ENCODE assay signal across 33 cellular contexts in the genomic region with DNA sequence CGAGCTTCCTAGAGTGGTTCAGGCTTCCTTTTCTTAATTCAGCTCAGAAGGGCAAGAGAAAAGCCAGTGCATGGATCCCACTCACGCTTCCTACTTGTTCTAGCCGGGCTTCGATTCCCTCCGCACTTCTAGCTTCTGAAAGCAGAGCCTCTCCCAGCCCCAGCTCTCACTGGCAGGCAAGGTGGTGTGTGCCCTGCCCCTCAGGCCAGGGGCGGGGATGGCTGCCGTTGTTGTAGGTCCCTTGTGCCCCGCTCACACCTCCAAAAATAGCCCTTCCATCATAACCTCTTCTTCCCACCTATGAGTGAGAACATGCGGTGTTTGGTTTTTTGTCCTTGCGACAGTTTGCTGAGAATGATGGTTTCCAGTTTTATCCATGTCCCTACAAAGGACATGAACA.
"Had no signal": no experiment of that assay in that cellular context is flagged by ENCODE, and none has a peak within 500 bp of the region (broad histone marks: within the 10 kb centered on the region; RNA-seq: fewer than 3 reads in every experiment).

No MANE protein-coding gene starts in this region.

- H3K27me3 Mint-ChIP-seq: activated CD8-positive, alpha-beta memory T cell treated with anti-CD3 and anti-CD28 coated beads, Interleukin-2, amount 10 ng/mL, durations not matched to agents 7 days and 5 days; brain had no signal

- DNase-seq: activated CD4-positive, alpha-beta memory T cell treated with anti-CD3 and anti-CD28 coated beads, Interleukin-2, amount 10 ng/mL, durations not matched to agents 7 days and 5 days; activated CD4-positive, alpha-beta T cell treated with anti-CD3 and anti-CD28 coated beads for 1 hour; activated CD4-positive, alpha-beta T cell treated with anti-CD3 and anti-CD28 coated beads for 36 hours; activated CD4-positive, alpha-beta T cell treated with anti-CD3 and anti-CD28 coated beads for 48 hours; activated CD4-positive, alpha-beta T cell treated with anti-CD3 and anti-CD28 coated beads, Interleukin-2, amount 10 ng/mL, durations not matched to agents 7 days and 5 days; activated CD4-positive, alpha-beta T cell treated with anti-CD3 and anti-CD28 coated beads, Interleukin-2, amount 50 U/mL, for 48 hours; activated CD4-positive, CD25-positive, alpha-beta regulatory T cell; activated CD8-positive, alpha-beta memory T cell treated with anti-CD3 and anti-CD28 coated beads for 24 hours; activated CD8-positive, alpha-beta memory T cell treated with anti-CD3 and anti-CD28 coated beads, Interleukin-2, amount 10 ng/mL, durations not matched to agents 7 days and 5 days; activated CD8-positive, alpha-beta memory T cell treated with anti-CD3 and anti-CD28 coated beads, Interleukin-2, amount 50 U/mL, for 48 hours; activated CD8-positive, alpha-beta T cell treated with anti-CD3 and anti-CD28 coated beads, Interleukin-2, amount 10 ng/mL, durations not matched to agents 7 days and 5 days; activated effector memory CD4-positive, alpha-beta T cell treated with Interleukin-2 at 50 U/mL for 16 hours; activated gamma-delta T cell; activated naive CD4-positive, alpha-beta T cell treated with anti-CD3 and anti-CD28 coated beads, Interleukin-2, amount 10 ng/mL, durations not matched to agents 7 days and 5 days; activated naive CD4-positive, alpha-beta T cell treated with Interleukin-2 at 50 U/mL for 16 hours; activated naive CD8-positive, alpha-beta T cell treated with anti-CD3 and anti-CD28 coated beads, Interleukin-2, amount 10 ng/mL, durations not matched to agents 7 days and 5 days; activated naive CD8-positive, alpha-beta T cell treated with anti-CD3 and anti-CD28 coated beads, Interleukin-2, amount 50 U/mL, for 24 hours; activated T-cell treated with anti-CD3 and anti-CD28 coated beads, Interleukin-2, amount 50 U/mL, for 24 hours; activated T-cell treated with anti-CD3 and anti-CD28 coated beads, Interleukin-2, amount 50 U/mL, for 48 hours; amygdala; anterior cingulate cortex; central memory CD4-positive, alpha-beta T cell; T-cell; T-helper 17 cell; T1000 had no signal

- H3K4me1 ChIP-seq: ascending aorta had no signal

- H3K9me3 ChIP-seq: ascending aorta had no signal

- ATAC-seq: activated CD4-positive, alpha-beta T cell treated with anti-CD3 and anti-CD28 coated beads for 36 hours; activated CD4-positive, CD25-positive, alpha-beta regulatory T cell treated with anti-CD3 and anti-CD28 coated beads, Interleukin-2, amount 50 U/mL, for 24 hours; activated CD8-positive, alpha-beta memory T cell treated with anti-CD3 and anti-CD28 coated beads, Interleukin-2, amount 10 ng/mL, durations not matched to agents 7 days and 5 days; activated CD8-positive, alpha-beta T cell treated with anti-CD3 and anti-CD28 coated beads, Interleukin-2, amount 10 ng/mL, durations not matched to agents 7 days and 5 days; activated naive CD8-positive, alpha-beta T cell treated with anti-CD3 and anti-CD28 coated beads, Interleukin-2, amount 50 U/mL, for 24 hours; T-helper 17 cell had no signal

- H3K36me3 ChIP-seq: ascending aorta, cardiac muscle cell had no signal

- H3K27ac ChIP-seq: ascending aorta, cardiac muscle cell, VCaP had no signal

- H3K4me3 Mint-ChIP-seq: activated CD4-positive, alpha-beta memory T cell treated with anti-CD3 and anti-CD28 coated beads, Interleukin-2, amount 10 ng/mL, durations not matched to agents 7 days and 5 days; activated CD4-positive, alpha-beta T cell treated with anti-CD3 and anti-CD28 coated beads for 36 hours; activated CD4-positive, alpha-beta T cell treated with anti-CD3 and anti-CD28 coated beads, Interleukin-2, amount 10 ng/mL, durations not matched to agents 7 days and 5 days; activated CD8-positive, alpha-beta memory T cell treated with anti-CD3 and anti-CD28 coated beads, Interleukin-2, amount 10 ng/mL, durations not matched to agents 7 days and 5 days; activated CD8-positive, alpha-beta T cell treated with anti-CD3 and anti-CD28 coated beads, Interleukin-2, amount 10 ng/mL, durations not matched to agents 7 days and 5 days; activated naive CD4-positive, alpha-beta T cell treated with anti-CD3 and anti-CD28 coated beads, Interleukin-2, amount 10 ng/mL, durations not matched to agents 7 days and 5 days; activated naive CD4-positive, alpha-beta T cell treated with anti-CD3 and anti-CD28 coated beads, Interleukin-2, amount 50 U/mL, for 24 hours; activated naive CD8-positive, alpha-beta T cell; activated naive CD8-positive, alpha-beta T cell treated with anti-CD3 and anti-CD28 coated beads, Interleukin-2, amount 10 ng/mL, durations not matched to agents 7 days and 5 days; activated naive CD8-positive, alpha-beta T cell treated with anti-CD3 and anti-CD28 coated beads, Interleukin-2, amount 50 U/mL, for 24 hours; activated T-cell treated with anti-CD3 and anti-CD28 coated beads, Interleukin-2, amount 50 U/mL, for 24 hours; brain; T-cell; T-helper 17 cell had no signal

- H3K4me1 Mint-ChIP-seq: activated CD4-positive, alpha-beta T cell treated with anti-CD3 and anti-CD28 coated beads for 36 hours; activated CD4-positive, alpha-beta T cell treated with anti-CD3 and anti-CD28 coated beads, Interleukin-2, amount 10 ng/mL, durations not matched to agents 7 days and 5 days; activated naive CD4-positive, alpha-beta T cell treated with anti-CD3 and anti-CD28 coated beads, Interleukin-2, amount 10 ng/mL, durations not matched to agents 7 days and 5 days; activated naive CD4-positive, alpha-beta T cell treated with anti-CD3 and anti-CD28 coated beads, Interleukin-2, amount 50 U/mL, for 24 hours; activated naive CD8-positive, alpha-beta T cell treated with anti-CD3 and anti-CD28 coated beads, Interleukin-2, amount 10 ng/mL, durations not matched to agents 7 days and 5 days; activated naive CD8-positive, alpha-beta T cell treated with anti-CD3 and anti-CD28 coated beads, Interleukin-2, amount 50 U/mL, for 24 hours; brain; T-cell; T-helper 17 cell had no signal

- H3K27me3 ChIP-seq: ascending aorta, cardiac muscle cell had no signal

- H3K9me3 Mint-ChIP-seq: activated CD4-positive, alpha-beta memory T cell treated with anti-CD3 and anti-CD28 coated beads, Interleukin-2, amount 10 ng/mL, durations not matched to agents 7 days and 5 days; activated CD4-positive, alpha-beta T cell treated with anti-CD3 and anti-CD28 coated beads, Interleukin-2, amount 10 ng/mL, durations not matched to agents 7 days and 5 days; activated naive CD4-positive, alpha-beta T cell treated with anti-CD3 and anti-CD28 coated beads, Interleukin-2, amount 10 ng/mL, durations not matched to agents 7 days and 5 days; activated naive CD4-positive, alpha-beta T cell treated with anti-CD3 and anti-CD28 coated beads, Interleukin-2, amount 50 U/mL, for 24 hours; activated naive CD8-positive, alpha-beta T cell treated with anti-CD3 and anti-CD28 coated beads, Interleukin-2, amount 10 ng/mL, durations not matched to agents 7 days and 5 days; activated naive CD8-positive, alpha-beta T cell treated with anti-CD3 and anti-CD28 coated beads, Interleukin-2, amount 50 U/mL, for 24 hours; activated T-cell treated with anti-CD3 and anti-CD28 coated beads, Interleukin-2, amount 50 U/mL, for 24 hours; activated T-helper 2 cell treated with anti-CD3 and anti-CD28 coated beads, Interferon-gamma antibody, Interleukin-2, Interleukin-4, amounts not matched to agents 10 μg/mL and 5 μg/mL and 100 μg/mL, durations not matched to agents 14 hours and 24 hours and 36 hours; T-cell had no signal

- H3K36me3 Mint-ChIP-seq: activated CD8-positive, alpha-beta memory T cell treated with anti-CD3 and anti-CD28 coated beads, Interleukin-2, amount 10 ng/mL, durations not matched to agents 7 days and 5 days; activated naive CD4-positive, alpha-beta T cell treated with anti-CD3 and anti-CD28 coated beads, Interleukin-2, amount 10 ng/mL, durations not matched to agents 7 days and 5 days; activated naive CD4-positive, alpha-beta T cell treated with anti-CD3 and anti-CD28 coated beads, Interleukin-2, amount 50 U/mL, for 24 hours; activated naive CD8-positive, alpha-beta T cell; activated naive CD8-positive, alpha-beta T cell treated with anti-CD3 and anti-CD28 coated beads, Interleukin-2, amount 10 ng/mL, durations not matched to agents 7 days and 5 days; brain; T-cell had no signal

- H3K27ac Mint-ChIP-seq: activated CD4-positive, alpha-beta memory T cell treated with anti-CD3 and anti-CD28 coated beads, Interleukin-2, amount 10 ng/mL, durations not matched to agents 7 days and 5 days; activated CD4-positive, alpha-beta T cell treated with anti-CD3 and anti-CD28 coated beads for 36 hours; activated CD4-positive, alpha-beta T cell treated with anti-CD3 and anti-CD28 coated beads, Interleukin-2, amount 10 ng/mL, durations not matched to agents 7 days and 5 days; activated CD8-positive, alpha-beta memory T cell treated with anti-CD3 and anti-CD28 coated beads, Interleukin-2, amount 10 ng/mL, durations not matched to agents 7 days and 5 days; activated CD8-positive, alpha-beta T cell treated with anti-CD3 and anti-CD28 coated beads, Interleukin-2, amount 10 ng/mL, durations not matched to agents 7 days and 5 days; activated naive CD4-positive, alpha-beta T cell treated with anti-CD3 and anti-CD28 coated beads, Interleukin-2, amount 10 ng/mL, durations not matched to agents 7 days and 5 days; activated naive CD4-positive, alpha-beta T cell treated with anti-CD3 and anti-CD28 coated beads, Interleukin-2, amount 50 U/mL, for 24 hours; activated naive CD8-positive, alpha-beta T cell; activated naive CD8-positive, alpha-beta T cell treated with anti-CD3 and anti-CD28 coated beads, Interleukin-2, amount 10 ng/mL, durations not matched to agents 7 days and 5 days; activated naive CD8-positive, alpha-beta T cell treated with anti-CD3 and anti-CD28 coated beads, Interleukin-2, amount 50 U/mL, for 24 hours; activated T-cell treated with anti-CD3 and anti-CD28 coated beads, Interleukin-2, amount 50 U/mL, for 24 hours; activated T-helper 2 cell treated with anti-CD3 and anti-CD28 coated beads, Interferon-gamma antibody, Interleukin-2, Interleukin-4, amounts not matched to agents 10 μg/mL and 5 μg/mL and 100 μg/mL, durations not matched to agents 14 hours and 24 hours and 36 hours; brain; T-cell; T-helper 17 cell had no signal

- H3K4me3 ChIP-seq: ascending aorta, cardiac muscle cell had no signal
